Comparison of ENCODE assay signal across 8 cellular contexts in genomic region chr9:89278997-89279739, GRCh38. TPM values are rescaled to one million over a fixed set of nuclear protein-coding genes. Genes with fewer than 3 reads are reported as not detected.
DNase-seq lines count a peak whose midpoint lies in the region; ATAC-seq and TF ChIP-seq lines count a peak whose summit lies in the region.

No MANE protein-coding gene starts in this region.

- H3K27ac ChIP-seq in OCI-LY1 (ENCODE audit: low read depth, low read length, poor library complexity, severe bottlenecking): no peak overlapping the region

- in situ Hi-C loops in HAP-1 (cut with MboI; ENCODE audit: low sequenced_read_pairs): no loop called here

- TF ChIP-seq CTCF in OCI-LY1 (IDR thresholded peaks at IDR 0.05; ENCODE audit: low read length): peak; percentile 79

- no peaks in the 10 kb centered on the region for H3K9me2 ChIP-seq in OCI-LY1 (ENCODE audit: low read depth, low read length)

- no peaks in the 10 kb centered on the region for H3K27me3 ChIP-seq in HAP-1 (ENCODE audit: low read depth)
- no peaks in the 10 kb centered on the region for H3K27me3 ChIP-seq in OCI-LY1 (ENCODE audit: insufficient read depth, low read length)

- no peaks in the 10 kb centered on the region for H3K79me2 ChIP-seq in OCI-LY1 (ENCODE audit: insufficient read depth, low read length)

- no peak overlapping the region for H3K9ac ChIP-seq in OCI-LY1 (ENCODE audit: low read length)

- no peak overlapping the region for H2AFZ ChIP-seq in OCI-LY1 (ENCODE audit: low read length)

- ATAC-seq in GM18858 (IDR thresholded peaks at IDR 0.05; ENCODE audit: unreplicated experiment) (no peak), HG03108 (IDR thresholded peaks at IDR 0.05; ENCODE audit: unreplicated experiment) (no peak)

- H3K9me3 ChIP-seq in HAP-1: no peaks in the 10 kb centered on the region
- H3K9me3 ChIP-seq in OCI-LY1 (ENCODE audit: low read length): 0 out of 2 replicates have a peak, but pooled peaks cover 6% of the 10 kb centered on the region

- DNase-seq in NCI-H2196 (lab: John Stamatoyannopoulos, UW; ENCODE audit: unreplicated experiment) (peak; percentile 2), NCI-H2196 treated with DMSO at 0.1 percent for 48 hours (lab: John Stamatoyannopoulos, UW; ENCODE audit: unreplicated experiment) (no peak), HAP-1 (ENCODE audit: low spot score in 2 of 2) (peak; percentile 5 to 51), dermis blood vessel endothelial cell (peak; percentile 72), middle frontal gyrus (ENCODE audit: extremely low spot score, low spot score) (peak; percentile 52)

- no peaks in the 10 kb centered on the region for H3K36me3 ChIP-seq in HAP-1 (replicated peaks)
- no peaks in the 10 kb centered on the region for H3K36me3 ChIP-seq in OCI-LY1 (ENCODE audit: insufficient read depth, low read length)

- no peaks in the 10 kb centered on the region for H3F3A ChIP-seq in OCI-LY1 (ENCODE audit: insufficient read depth, low read length)

- no peaks in the 10 kb centered on the region for H4K20me1 ChIP-seq in OCI-LY1 (ENCODE audit: insufficient read depth, low read length)

- H3K4me1 ChIP-seq in HAP-1 (no peaks in the 10 kb centered on the region), OCI-LY1 (ENCODE audit: insufficient read depth, low read length, severe bottlenecking) (peaks cover 4% of the 10 kb centered on the region)

- no peak overlapping the region for H3K4me2 ChIP-seq in OCI-LY1 (ENCODE audit: low read length)

- H3K4me3 ChIP-seq in HAP-1 (no peak overlapping the region), OCI-LY1 (ENCODE audit: low read depth, low read length, poor library complexity, severe bottlenecking) (no peak overlapping the region)

RNA-seq across cellular contexts. Expression of gene CKS2, which starts 31.8 kb away (rescaled TPM):
- total RNA-seq in dermis blood vessel endothelial cell: 115 and 161 TPM in 2 replicates

RNA-seq across cellular contexts. Expression of gene SECISBP2, which starts 39.1 kb away (rescaled TPM):
- total RNA-seq in dermis blood vessel endothelial cell: 30.0 and 30.1 TPM in 2 replicates
